Comparison of ENCODE assay signal across 26 cellular contexts in genomic region chr10:23111679-23112286, GRCh38.
"Had no signal": no experiment of that assay in that cellular context is flagged by ENCODE, and none has a peak within 500 bp of the region (broad histone marks: within the 10 kb centered on the region; RNA-seq: fewer than 3 reads in every experiment).

No MANE protein-coding gene starts in this region.

- H3K4me1 ChIP-seq: left lung, testis had no signal

- DNase-seq: activated CD4-positive, alpha-beta T cell treated with anti-CD3 and anti-CD28 coated beads for 4 hours; activated CD4-positive, alpha-beta T cell treated with anti-CD3 and anti-CD28 coated beads, Interleukin-2, amount 50 U/mL, for 4 hours; activated CD8-positive, alpha-beta memory T cell treated with anti-CD3 and anti-CD28 coated beads for 24 hours; activated gamma-delta T cell; activated naive CD4-positive, alpha-beta T cell treated with anti-CD3 and anti-CD28 coated beads, Interleukin-2, amount 10 ng/mL, durations not matched to agents 7 days and 5 days; activated naive CD8-positive, alpha-beta T cell treated with anti-CD3 and anti-CD28 coated beads, Interleukin-2, amount 10 ng/mL, durations not matched to agents 7 days and 5 days; amniotic stem cell; brain microvascular endothelial cell; dorsolateral prefrontal cortex; effector memory CD4-positive, alpha-beta T cell; heart right ventricle; kidney glomerular epithelial cell; left lung; right cardiac atrium; stimulated activated CD4-positive, alpha-beta T cell treated with anti-CD3 and anti-CD28 coated beads, Interleukin-2, amount 100 ng/mL, for 48 hours; stimulated activated naive CD4-positive, alpha-beta T cell treated with Interleukin-2 at 50 U/mL for 16 hours; T-helper 1 cell; testis; trophoblast cell had no signal

- H3K4me3 ChIP-seq: coronary artery, heart right ventricle, left lung, lung, testis had no signal

- FAIRE-seq: astrocyte, endothelial cell of umbilical vein, urothelium cell line had no signal

- ATAC-seq: heart right ventricle, left lung, right cardiac atrium had no signal

- H3K27me3 ChIP-seq: brain microvascular endothelial cell, dorsolateral prefrontal cortex, heart right ventricle, left lung, testis had no signal

- H3K4me3 Mint-ChIP-seq: activated naive CD4-positive, alpha-beta T cell treated with anti-CD3 and anti-CD28 coated beads, Interleukin-2, amount 10 ng/mL, durations not matched to agents 7 days and 5 days; activated naive CD8-positive, alpha-beta T cell treated with anti-CD3 and anti-CD28 coated beads, Interleukin-2, amount 10 ng/mL, durations not matched to agents 7 days and 5 days; T-helper 2 cell treated with Interferon-gamma antibody and Interleukin-4, amounts not matched to agents 5 μg/mL and 100 μg/mL, for 36 hours had no signal

- H3K27me3 Mint-ChIP-seq: activated naive CD4-positive, alpha-beta T cell treated with anti-CD3 and anti-CD28 coated beads, Interleukin-2, amount 10 ng/mL, durations not matched to agents 7 days and 5 days; activated naive CD8-positive, alpha-beta T cell treated with anti-CD3 and anti-CD28 coated beads, Interleukin-2, amount 10 ng/mL, durations not matched to agents 7 days and 5 days had no signal

- H3K9me3 ChIP-seq: heart right ventricle, left lung, testis had no signal

- H3K4me1 Mint-ChIP-seq: activated naive CD4-positive, alpha-beta T cell treated with anti-CD3 and anti-CD28 coated beads, Interleukin-2, amount 10 ng/mL, durations not matched to agents 7 days and 5 days; activated naive CD8-positive, alpha-beta T cell treated with anti-CD3 and anti-CD28 coated beads, Interleukin-2, amount 10 ng/mL, durations not matched to agents 7 days and 5 days had no signal

- H3K9me3 Mint-ChIP-seq: activated naive CD4-positive, alpha-beta T cell treated with anti-CD3 and anti-CD28 coated beads, Interleukin-2, amount 10 ng/mL, durations not matched to agents 7 days and 5 days; activated naive CD8-positive, alpha-beta T cell treated with anti-CD3 and anti-CD28 coated beads, Interleukin-2, amount 10 ng/mL, durations not matched to agents 7 days and 5 days; nephron progenitor cell; T-helper 2 cell treated with Interferon-gamma antibody and Interleukin-4, amounts not matched to agents 5 μg/mL and 100 μg/mL, for 36 hours had no signal

- H3K36me3 ChIP-seq: brain microvascular endothelial cell had no signal

- H3K27ac ChIP-seq: brain microvascular endothelial cell, coronary artery, heart right ventricle, left lung, testis had no signal

- H3K27ac Mint-ChIP-seq: activated naive CD4-positive, alpha-beta T cell treated with anti-CD3 and anti-CD28 coated beads, Interleukin-2, amount 10 ng/mL, durations not matched to agents 7 days and 5 days; activated naive CD8-positive, alpha-beta T cell treated with anti-CD3 and anti-CD28 coated beads, Interleukin-2, amount 10 ng/mL, durations not matched to agents 7 days and 5 days; T-helper 2 cell treated with Interferon-gamma antibody and Interleukin-4, amounts not matched to agents 5 μg/mL and 100 μg/mL, for 36 hours had no signal
